ENCODE assay signal across 9 cellular contexts in the genomic region with DNA sequence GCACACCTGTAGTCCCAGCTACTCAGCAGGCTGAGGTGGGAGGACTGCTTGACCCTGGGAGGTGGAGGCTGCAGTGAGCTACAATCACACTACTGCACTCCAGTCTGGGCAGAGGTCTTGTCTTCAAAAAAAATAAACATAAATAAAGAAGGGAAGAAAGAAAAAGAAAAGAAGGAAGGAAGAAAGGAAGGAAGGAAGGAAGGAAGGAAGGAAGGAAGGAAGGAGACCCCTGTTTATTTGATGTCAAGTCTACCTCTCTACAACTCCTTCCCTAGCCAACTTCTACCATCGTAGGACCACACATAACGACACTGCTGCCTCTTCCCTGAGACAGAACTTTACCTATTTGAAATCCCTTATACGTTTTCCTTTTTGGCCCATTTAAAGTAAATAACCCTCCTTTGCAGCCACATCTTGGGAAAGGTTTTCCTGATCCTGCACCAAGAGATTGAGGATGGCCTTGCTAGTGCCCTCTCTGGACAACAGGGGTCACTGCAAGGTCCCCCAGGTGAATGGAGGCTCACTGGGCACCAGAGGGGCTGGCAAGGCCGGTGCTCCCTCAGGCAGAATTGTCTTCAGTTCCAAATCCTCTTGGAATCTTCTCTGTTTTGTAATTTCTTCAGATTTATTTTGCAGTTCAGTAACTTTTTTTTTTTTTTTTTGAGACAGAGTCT. TPM values are rescaled to one million over a fixed set of nuclear protein-coding genes. Genes with fewer than 3 reads are reported as not detected.
DNase-seq lines count a peak whose midpoint lies in the region; ATAC-seq, FAIRE-seq and TF ChIP-seq lines count a peak whose summit lies in the region.
"Had no signal": no experiment of that assay in that cellular context is flagged by ENCODE, and none has a peak within 500 bp of the region (broad histone marks: within the 10 kb centered on the region; RNA-seq: fewer than 3 reads in every experiment).

No MANE protein-coding gene starts in this region.

- H3K4me3 Mint-ChIP-seq in Caco-2 (ENCODE audit: unreplicated experiment) (no peak overlapping the region), HFFc6 (no peak overlapping the region), astrocyte (ENCODE audit: unreplicated experiment) (no peak overlapping the region)
- H3K4me3 Mint-ChIP-seq: activated CD4-positive, alpha-beta T cell treated with anti-CD3 and anti-CD28 coated beads, Interleukin-2, amount 10 ng/mL, durations not matched to agents 24 days and 14 days had no signal

- DNase-seq in Caco-2 (peak; percentile 60 to 63), HFFc6 (peak; percentile 28), astrocyte (ENCODE audit: low read depth) (no peak), myocyte (ENCODE audit: low read depth) (peak; percentile 49), RCC 7860 (ENCODE audit: low spot score) (no peak)
- no peak for DNase-seq in activated CD4-positive, alpha-beta T cell treated with anti-CD3 and anti-CD28 coated beads for 48 hours
- no peak for DNase-seq in activated CD4-positive, CD25-positive, alpha-beta regulatory T cell treated with anti-CD3 and anti-CD28 coated beads, Interleukin-2, amount 50 U/mL, for 72 hours
- DNase-seq: activated CD4-positive, alpha-beta T cell treated with anti-CD3 and anti-CD28 coated beads, Interleukin-2, amount 10 ng/mL, durations not matched to agents 24 days and 14 days had no signal

- POLR2A ChIA-PET in Caco-2 (lab: Charles Lee), result no interaction called here

- H3K4me1 Mint-ChIP-seq in Caco-2 (ENCODE audit: low read depth, unreplicated experiment) (no peaks in the 10 kb centered on the region), HFFc6 (ENCODE audit: low read depth) (peaks cover 29% of the 10 kb centered on the region), astrocyte (ENCODE audit: low read depth, unreplicated experiment) (peaks cover 14% of the 10 kb centered on the region)

- FAIRE-seq in astrocyte (lab: Jason Lieb, UNC), result no peak
- FAIRE-seq in RCC 7860 (lab: Jason Lieb, UNC), result no peak

- H3K27me3 ChIP-seq in Caco-2 (replicated peaks; ENCODE audit: control insufficient read depth, insufficient read depth, low read length), result no peaks in the 10 kb centered on the region
- H3K27me3 ChIP-seq in astrocyte (ENCODE audit: insufficient read depth, low read length), result no peaks in the 10 kb centered on the region

- no peak for ATAC-seq in HG03469 (IDR thresholded peaks at IDR 0.05; ENCODE audit: unreplicated experiment)

- H3K27ac ChIP-seq in astrocyte (ENCODE audit: low read depth, low read length), result no peak overlapping the region

- no peak overlapping the region for H2AFZ ChIP-seq in astrocyte (ENCODE audit: low read depth, low read length)

- H3K9ac ChIP-seq in astrocyte (ENCODE audit: low read length), result no peak overlapping the region

- H3K36me3 ChIP-seq in Caco-2 (ENCODE audit: control insufficient read depth, insufficient read depth, low read length) (no peaks in the 10 kb centered on the region), astrocyte (ENCODE audit: insufficient read depth, low read length) (peaks cover 9% of the 10 kb centered on the region)

- peaks cover 26% of the 10 kb centered on the region for H4K20me1 ChIP-seq in astrocyte (ENCODE audit: insufficient read depth, low read length)

- H3K4me2 ChIP-seq in astrocyte (ENCODE audit: low read length), result no peak overlapping the region

- no peaks in the 10 kb centered on the region for H3K27me3 Mint-ChIP-seq in Caco-2 (ENCODE audit: insufficient read depth, unreplicated experiment)
- H3K27me3 Mint-ChIP-seq in HFFc6 (ENCODE audit: insufficient read depth), result peaks cover 6% of the 10 kb centered on the region
- no peaks in the 10 kb centered on the region for H3K27me3 Mint-ChIP-seq in astrocyte (ENCODE audit: low read depth, unreplicated experiment)
- H3K27me3 Mint-ChIP-seq: activated CD4-positive, alpha-beta T cell treated with anti-CD3 and anti-CD28 coated beads, Interleukin-2, amount 10 ng/mL, durations not matched to agents 24 days and 14 days had no signal

- BruUV-seq in Caco-2 (replicated peaks; lab: Mats Ljungman, UMichigan), result no TSS peak

- H3K4me1 ChIP-seq in Caco-2 (no peaks in the 10 kb centered on the region), astrocyte (ENCODE audit: insufficient read depth, low read length) (peaks cover 3% of the 10 kb centered on the region)

- TF ChIP-seq CTCF in Caco-2 (IDR thresholded peaks at IDR 0.05; ENCODE audit: insufficient read depth in 1 of 2, low read depth in 1 of 2, low read length in 1 of 2, severe bottlenecking in 1 of 2, unreplicated experiment in 1 of 2) (peak; percentile 67 to 81), HFFc6 (IDR thresholded peaks at IDR 0.05) (peak; percentile 75), astrocyte (IDR thresholded peaks at IDR 0.05; ENCODE audit: insufficient read depth, low read depth, low read length) (peak; percentile 38)

- peaks cover 33% of the 10 kb centered on the region for H3K36me3 Mint-ChIP-seq in Caco-2 (ENCODE audit: insufficient read depth, unreplicated experiment)
- peaks cover 12% of the 10 kb centered on the region for H3K36me3 Mint-ChIP-seq in HFFc6 (ENCODE audit: low read depth)
- H3K36me3 Mint-ChIP-seq in astrocyte (ENCODE audit: low read depth, unreplicated experiment), result peaks cover 8% of the 10 kb centered on the region

- H3K9me3 Mint-ChIP-seq in Caco-2 (ENCODE audit: unreplicated experiment), result no peaks in the 10 kb centered on the region
- no peaks in the 10 kb centered on the region for H3K9me3 Mint-ChIP-seq in HFFc6
- H3K9me3 Mint-ChIP-seq in astrocyte (ENCODE audit: unreplicated experiment), result no peaks in the 10 kb centered on the region
- H3K9me3 Mint-ChIP-seq: activated CD4-positive, alpha-beta T cell treated with anti-CD3 and anti-CD28 coated beads, Interleukin-2, amount 10 ng/mL, durations not matched to agents 24 days and 14 days had no signal

- H3K9me3 ChIP-seq in Caco-2 (no peaks in the 10 kb centered on the region), astrocyte (ENCODE audit: insufficient read depth, low read depth, low read length) (no peaks in the 10 kb centered on the region)

- no peak overlapping the region for H3K27ac Mint-ChIP-seq in Caco-2 (ENCODE audit: unreplicated experiment)
- no peak overlapping the region for H3K27ac Mint-ChIP-seq in HFFc6
- H3K27ac Mint-ChIP-seq in astrocyte (ENCODE audit: unreplicated experiment), result no peak overlapping the region
- H3K27ac Mint-ChIP-seq: activated CD4-positive, alpha-beta T cell treated with anti-CD3 and anti-CD28 coated beads, Interleukin-2, amount 10 ng/mL, durations not matched to agents 24 days and 14 days had no signal

- H3K4me3 ChIP-seq in Caco-2 (ENCODE audit: low read depth, low read length) (no peak overlapping the region), astrocyte (ENCODE audit: insufficient read depth, low read depth, low read length) (no peak overlapping the region)

- intact Hi-C loops in Caco-2 (cut with micrococcal nuclease; ENCODE audit: unreplicated experiment), result no loop called here

- CTCF ChIA-PET in Caco-2 (lab: Charles Lee), result no interaction called here

- no peaks in the 10 kb centered on the region for H3K79me2 ChIP-seq in astrocyte (ENCODE audit: insufficient read depth, low read length)

RNA-seq across cellular contexts. Expression of a gene that starts 10.5 kb away (rescaled TPM):
- total RNA-seq in Caco-2 (2022), result 2,300 and 2,382 TPM in 2 replicates
- total RNA-seq in HFFc6 (2021; fragmentation: NEBNext Ultra II Directional; extraction: Animal tissue kit (Norgen Biotek cat#: 25700)), result 1,000 to 10,000 TPM; 1,658 to 2,163 (median 1,911) TPM
- total RNA-seq in astrocyte, result 1,823 and 2,054 TPM in 2 replicates
- 1,461 and 1,734 TPM in 2 replicates for total RNA-seq in myocyte
- 2,827 TPM for polyA plus RNA-seq in myocyte (2012)

RNA-seq across cellular contexts. Expression of a gene that starts 26.3 kb away (rescaled TPM):
- total RNA-seq in Caco-2 (2022), result 49.6 and 59.3 TPM in 2 replicates
- total RNA-seq in HFFc6 (2021; fragmentation: NEBNext Ultra II Directional; extraction: Animal tissue kit (Norgen Biotek cat#: 25700)), result under 1 TPM in 1 of 6 experiments, not detected in 5; 0.37 TPM
- 9.1 and 15.7 TPM in 2 replicates for total RNA-seq in astrocyte
- 1.3 and 2.9 TPM in 2 replicates for total RNA-seq in myocyte
- polyA plus RNA-seq in myocyte (2012), result not detected

Comparison
In these comparisons a context has a peak if more than half of its experiments do, and no peak if none do; other contexts are left out.
1. DNase-seq: peak in Caco-2 (2 of 2), HFFc6 (single experiment) and myocyte (single experiment); none in astrocyte (single experiment), activated CD4-positive, alpha-beta T cell treated with anti-CD3 and anti-CD28 coated beads for 48 hours (single experiment), RCC 7860 (single experiment) and activated CD4-positive, CD25-positive, alpha-beta regulatory T cell treated with anti-CD3 and anti-CD28 coated beads, Interleukin-2, amount 50 U/mL, for 72 hours (single experiment).
2. Peak in every context shown above with its lines, with median percentiles within 50 percentile points of each other: CTCF ChIP-seq.